Comparison of ENCODE assay signal across 10 cellular contexts in the genomic region with DNA sequence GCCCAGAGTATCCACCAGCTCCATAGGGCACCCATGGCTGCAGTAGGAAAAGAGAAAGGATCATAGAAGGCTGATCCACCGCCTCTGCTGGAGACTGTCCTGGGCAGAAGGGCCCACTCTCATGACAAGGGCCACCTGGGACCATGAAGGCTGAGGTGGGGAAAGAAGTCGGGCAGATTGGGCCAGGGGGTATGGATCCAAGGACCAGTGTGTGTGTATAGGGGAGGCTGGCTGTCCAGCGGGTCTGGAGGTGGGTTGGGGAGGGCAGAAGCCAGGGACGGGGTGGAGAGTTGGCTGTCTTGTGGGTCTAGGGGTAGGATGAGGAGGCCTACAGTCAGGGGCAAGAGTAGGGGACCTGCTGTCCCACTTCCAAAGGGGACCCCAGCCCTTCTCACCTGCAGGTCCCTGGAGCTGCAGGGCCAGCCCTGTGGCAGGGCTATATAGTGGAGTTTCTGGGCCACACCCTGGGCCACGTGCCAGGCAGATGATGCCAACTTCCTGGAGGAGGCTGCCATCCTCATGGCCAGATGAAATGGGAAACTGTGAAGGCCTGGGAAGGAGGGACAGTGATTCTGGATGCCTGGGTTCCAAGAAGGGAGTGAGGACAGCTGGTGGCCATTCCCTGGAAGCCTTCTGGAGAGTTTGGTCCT. TPM values are rescaled to one million over a fixed set of nuclear protein-coding genes. Genes with fewer than 3 reads are reported as not detected.
A peak's percentile ranks its signal among the peaks of the same experiment; 100 is the strongest.
DNase-seq lines count a peak whose midpoint lies in the region; ATAC-seq and TF ChIP-seq lines count a peak whose summit lies in the region.
"Had no signal": no experiment of that assay in that cellular context is flagged by ENCODE, and none has a peak within 500 bp of the region (broad histone marks: within the 10 kb centered on the region; RNA-seq: fewer than 3 reads in every experiment).

Gene FCGBP (minus strand): TSS at position 51 of the 650 bp plus-strand sequence.

- no peaks in the 10 kb centered on the region for H3K27me3 Mint-ChIP-seq in CD4-positive, CD25-positive, alpha-beta regulatory T cell

- intact Hi-C loops in dorsolateral prefrontal cortex (cut with DNase I) (no loop called here), posterior vena cava (cut with DNase I) (no loop called here)

- no peak within 1 kb of the TSS for H3K4me3 ChIP-seq in CD4-positive, CD25-positive, alpha-beta regulatory T cell (ENCODE audit: low read depth, low read length)
- H3K4me3 ChIP-seq in Peyer's patch, result peak within 1 kb of the TSS in 2 of 4 donors; percentile 8 to 28
- H3K4me3 ChIP-seq in dorsolateral prefrontal cortex, result peak within 1 kb of the TSS in 1 of 59 donors; percentile 10
- H3K4me3 ChIP-seq: esophagus muscularis mucosa had no signal

- TF ChIP-seq CTCF in Peyer's patch (IDR thresholded peaks at IDR 0.05), result no peak
- no peak for TF ChIP-seq CTCF in dorsolateral prefrontal cortex (IDR thresholded peaks at IDR 0.05 in 54 of 56, conservative IDR thresholded peaks at IDR 0.05 in 2 of 56; ENCODE audit: low read depth in 1 of 56, partially characterized antibody in 56 of 56)

- no peaks in the 10 kb centered on the region for H3K27me3 ChIP-seq in CD4-positive, CD25-positive, alpha-beta regulatory T cell (ENCODE audit: control insufficient read depth, insufficient read depth, low read length)
- no peaks in the 10 kb centered on the region for H3K27me3 ChIP-seq in Peyer's patch
- peaks cover 0 to 31% (median 2%) of the 10 kb centered on the region in 45 donors for H3K27me3 ChIP-seq in dorsolateral prefrontal cortex

- peaks cover 5% of the 10 kb centered on the region for H3K36me3 Mint-ChIP-seq in CD4-positive, CD25-positive, alpha-beta regulatory T cell

- H3K27ac Mint-ChIP-seq in CD4-positive, CD25-positive, alpha-beta regulatory T cell, result peak within 1 kb of the TSS in 2 of 3 donors; percentile 81 to 82

- H3K4me3 Mint-ChIP-seq in CD4-positive, CD25-positive, alpha-beta regulatory T cell, result peak within 1 kb of the TSS in 2 of 4 donors; percentile 44 to 54

- no peak within 1 kb of the TSS for H3K27ac ChIP-seq in CD4-positive, CD25-positive, alpha-beta regulatory T cell (ENCODE audit: insufficient read depth, low read length, poor library complexity, severe bottlenecking)
- H3K27ac ChIP-seq in Peyer's patch, result peak within 1 kb of the TSS in 3 of 4 donors; percentile 7 to 54 (median 31)
- H3K27ac ChIP-seq in dorsolateral prefrontal cortex, result peak within 1 kb of the TSS in 11 of 59 donors; percentile 11 to 72 (median 26)
- H3K27ac ChIP-seq: esophagus muscularis mucosa had no signal

- DNase-seq in CD4-positive, CD25-positive, alpha-beta regulatory T cell, result no peak
- DNase-seq in Peyer's patch (peak in 2 of 3 donors; percentile 88 to 90), dorsolateral prefrontal cortex (no peak), posterior vena cava (ENCODE audit: low spot score) (no peak), activated gamma-delta T cell (lab: John Stamatoyannopoulos, UW) (no peak), NCI-H524 (lab: John Stamatoyannopoulos, UW) (no peak)
- no peak for DNase-seq in stimulated activated CD4-positive, alpha-beta T cell treated with anti-CD3 and anti-CD28 coated beads, Interleukin-4, amount 100 ng/mL, for 24 hours
- DNase-seq: NCI-H1930 had no signal

- no peak for ATAC-seq in CD4-positive, CD25-positive, alpha-beta regulatory T cell (ENCODE audit: low read depth in 2 of 2)
- ATAC-seq in GM21717 (IDR thresholded peaks at IDR 0.05; ENCODE audit: unreplicated experiment), result no peak

- peaks cover 0 to 5% (median 1%) of the 10 kb centered on the region in 7 donors for H3K9me3 Mint-ChIP-seq in CD4-positive, CD25-positive, alpha-beta regulatory T cell

- no peaks in the 10 kb centered on the region for H3K36me3 ChIP-seq in CD4-positive, CD25-positive, alpha-beta regulatory T cell (ENCODE audit: control insufficient read depth, insufficient read depth, low read length)
- no peaks in the 10 kb centered on the region for H3K36me3 ChIP-seq in Peyer's patch
- H3K36me3 ChIP-seq: esophagus muscularis mucosa had no signal

- H3K4me1 ChIP-seq in CD4-positive, CD25-positive, alpha-beta regulatory T cell (ENCODE audit: control insufficient read depth, insufficient read depth, low read length, poor library complexity, severe bottlenecking), result peaks cover 35% of the 10 kb centered on the region
- H3K4me1 ChIP-seq in Peyer's patch, result peaks cover 0 to 23% (median 10%) of the 10 kb centered on the region in 4 donors
- H3K4me1 ChIP-seq: esophagus muscularis mucosa had no signal

- peak; percentile 42 to 61 for TF ChIP-seq POLR2A in Peyer's patch (IDR thresholded peaks at IDR 0.05)

- H3K9me3 ChIP-seq in CD4-positive, CD25-positive, alpha-beta regulatory T cell (ENCODE audit: control insufficient read depth in 2 of 2, low read length in 2 of 2), result peaks cover 0 to 2% of the 10 kb centered on the region in 2 experiments
- H3K9me3 ChIP-seq in Peyer's patch, result no peaks in the 10 kb centered on the region

- H3K4me1 Mint-ChIP-seq in CD4-positive, CD25-positive, alpha-beta regulatory T cell, result peaks cover 4 to 52% (median 41%) of the 10 kb centered on the region in 4 donors

RNA-seq across cellular contexts. Expression of gene FCGBP, which starts in this region (rescaled TPM):
- total RNA-seq in CD4-positive, CD25-positive, alpha-beta regulatory T cell, result 8.4 TPM
- under 1 TPM; 0.06 to 0.27 (median 0.21) TPM for polyA plus RNA-seq in CD4-positive, CD25-positive, alpha-beta regulatory T cell
- total RNA-seq in Peyer's patch (1,000 to 10,000 TPM in 3 of 4 donors, 100 to 1,000 TPM in 1; 563 to 4,025 (median 1,224) TPM), dorsolateral prefrontal cortex (100 to 1,000 TPM in 8 of 120 experiments, 10 to 100 TPM in 93, 1 to 10 TPM in 19; 2.1 to 353 (median 22.5) TPM), posterior vena cava (10 to 100 TPM; 42.1 to 98.8 TPM)

Comparison
In these comparisons a context has a peak if more than half of its experiments do, and no peak if none do; other contexts are left out.
1. DNase-seq: peak in Peyer's patch (2 of 3); none in CD4-positive, CD25-positive, alpha-beta regulatory T cell (0 of 3), dorsolateral prefrontal cortex (0 of 10), posterior vena cava (single experiment), activated gamma-delta T cell (single experiment), NCI-H524 (0 of 2) and stimulated activated CD4-positive, alpha-beta T cell treated with anti-CD3 and anti-CD28 coated beads, Interleukin-4, amount 100 ng/mL, for 24 hours (single experiment).